In genomic region chr14:76514599-76514998, GRCh38 we compare ENCODE assay signal across 10 cellular contexts.
DNase-seq lines count a peak whose midpoint lies in the region; ATAC-seq, FAIRE-seq and TF ChIP-seq lines count a peak whose summit lies in the region.
"Had no signal": no experiment of that assay in that cellular context is flagged by ENCODE, and none has a peak within 500 bp of the region (broad histone marks: within the 10 kb centered on the region; RNA-seq: fewer than 3 reads in every experiment).

No MANE protein-coding gene starts in this region.

- H3K27ac Mint-ChIP-seq in MCF 10A (ENCODE audit: low read depth, unreplicated experiment) (no peak overlapping the region), T-cell (no peak overlapping the region), T-helper 17 cell (no peak overlapping the region), neural progenitor cell (no peak overlapping the region)
- H3K27ac Mint-ChIP-seq: stimulated activated naive CD8-positive, alpha-beta T cell treated with anti-CD3 and anti-CD28 coated beads, Interleukin-15, amount 100 ng/mL, for 72 hours had no signal

- H3K9me3 ChIP-seq in breast epithelium = no peaks in the 10 kb centered on the region
- H3K9me3 ChIP-seq in T-helper 17 cell (ENCODE audit: control insufficient read depth, low read length, poor library complexity, severe bottlenecking) = no peaks in the 10 kb centered on the region
- H3K9me3 ChIP-seq in neural progenitor cell (ENCODE audit: low read depth) = no peaks in the 10 kb centered on the region

- no peak overlapping the region for H3K27ac ChIP-seq in breast epithelium
- no peak overlapping the region for H3K27ac ChIP-seq in neural progenitor cell

- H3K4me1 ChIP-seq in breast epithelium (no peaks in the 10 kb centered on the region), neural progenitor cell (no peaks in the 10 kb centered on the region)

- BruUV-seq in MCF 10A (replicated peaks; lab: Mats Ljungman, UMichigan) = no TSS peak

- no peaks in the 10 kb centered on the region for H4K20me1 ChIP-seq in neural progenitor cell (ENCODE audit: low read depth)

- peak; percentile 72 for DNase-seq in MCF 10A (ENCODE audit: unreplicated experiment)
- no peak for DNase-seq in breast epithelium (ENCODE audit: low spot score in 2 of 2)
- peak; percentile 40 for DNase-seq in NCI-H1092 (lab: John Stamatoyannopoulos, UW)
- DNase-seq in bronchial epithelial cell (ENCODE audit: low read depth) = peak; percentile 50
- peak; percentile 47 for DNase-seq in urothelium cell line (ENCODE audit: low spot score)
- DNase-seq in T-cell = no peak
- no peak for DNase-seq in T-helper 17 cell
- no peak for DNase-seq in neural progenitor cell (ENCODE audit: low spot score)

- H2AFZ ChIP-seq in neural progenitor cell (replicated peaks) = no peak overlapping the region

- ATAC-seq in T-cell (replicated peaks in 1 of 4) (no peak), T-helper 17 cell (no peak)
- ATAC-seq: stimulated activated naive CD8-positive, alpha-beta T cell treated with anti-CD3 and anti-CD28 coated beads, Interleukin-15, amount 100 ng/mL, for 72 hours had no signal

- H3K36me3 Mint-ChIP-seq in MCF 10A (ENCODE audit: insufficient read depth, unreplicated experiment) (no peaks in the 10 kb centered on the region), T-cell (no peaks in the 10 kb centered on the region), T-helper 17 cell (ENCODE audit: low read depth) (no peaks in the 10 kb centered on the region), neural progenitor cell (no peaks in the 10 kb centered on the region)

- CTCF ChIA-PET in MCF 10A (lab: Yijun Ruan, JAX) = interaction anchor here (0.7 to 5.6 kb wide), 13 partner anchors 10 to 558 kb away, joined by 3 to 70 read pairs (median 3); no protein-coding TSS in a partner anchor
- CTCF ChIA-PET in T-cell (lab: Charles Lee) = no interaction called here

- H3K9me3 Mint-ChIP-seq in MCF 10A (ENCODE audit: unreplicated experiment) (no peaks in the 10 kb centered on the region), T-cell (no peaks in the 10 kb centered on the region), neural progenitor cell (no peaks in the 10 kb centered on the region)
- H3K9me3 Mint-ChIP-seq: stimulated activated naive CD8-positive, alpha-beta T cell treated with anti-CD3 and anti-CD28 coated beads, Interleukin-15, amount 100 ng/mL, for 72 hours had no signal

- POLR2A ChIA-PET in MCF 10A (lab: Yijun Ruan, JAX) (interaction anchor here (3.6 kb wide), 1 partner anchor 36 kb away, joined by 26 read pairs; no protein-coding TSS in a partner anchor), T-cell (lab: Charles Lee) (no interaction called here)

- peaks cover 23% of the 10 kb centered on the region for H3K27me3 Mint-ChIP-seq in MCF 10A (ENCODE audit: insufficient read depth, unreplicated experiment)
- peaks cover 26 to 32% of the 10 kb centered on the region in 2 donors for H3K27me3 Mint-ChIP-seq in T-cell
- H3K27me3 Mint-ChIP-seq in T-helper 17 cell = peaks cover 57% of the 10 kb centered on the region
- H3K27me3 Mint-ChIP-seq in neural progenitor cell (ENCODE audit: insufficient read depth, low read depth) = peaks cover 2% of the 10 kb centered on the region

- no peaks in the 10 kb centered on the region for H3K27me3 ChIP-seq in breast epithelium
- H3K27me3 ChIP-seq in bronchial epithelial cell (ENCODE audit: control insufficient read depth, insufficient read depth, low read length) = peaks cover 2% of the 10 kb centered on the region
- H3K27me3 ChIP-seq in neural progenitor cell = no peaks in the 10 kb centered on the region

- TF ChIP-seq POLR2A in breast epithelium (IDR thresholded peaks at IDR 0.05) = no peak

- H3K9ac ChIP-seq in neural progenitor cell = no peak overlapping the region

- H3K79me2 ChIP-seq in neural progenitor cell (ENCODE audit: low read depth) = no peaks in the 10 kb centered on the region

- peak; percentile 58 for TF ChIP-seq CTCF in MCF 10A (IDR thresholded peaks at IDR 0.05; ENCODE audit: unreplicated experiment)
- TF ChIP-seq CTCF in breast epithelium (IDR thresholded peaks at IDR 0.05) = no peak
- peak; percentile 57 for TF ChIP-seq CTCF in bronchial epithelial cell (IDR thresholded peaks at IDR 0.05; ENCODE audit: insufficient read depth, low read length, severe bottlenecking)
- no peak for TF ChIP-seq CTCF in neural progenitor cell (IDR thresholded peaks at IDR 0.05)

- H3K4me3 ChIP-seq in breast epithelium (no peak overlapping the region), bronchial epithelial cell (ENCODE audit: low read depth, low read length) (no peak overlapping the region), neural progenitor cell (no peak overlapping the region)

- FAIRE-seq in bronchial epithelial cell (lab: Jason Lieb, UNC) (no peak), urothelium cell line (lab: Jason Lieb, UNC) (no peak)
- FAIRE-seq: G401.6 had no signal

- H3K4me1 Mint-ChIP-seq in MCF 10A (ENCODE audit: insufficient read depth, unreplicated experiment) = peaks cover 9% of the 10 kb centered on the region
- H3K4me1 Mint-ChIP-seq in T-cell = no peaks in the 10 kb centered on the region
- H3K4me1 Mint-ChIP-seq in T-helper 17 cell = no peaks in the 10 kb centered on the region
- peaks cover 5% of the 10 kb centered on the region for H3K4me1 Mint-ChIP-seq in neural progenitor cell
- H3K4me1 Mint-ChIP-seq: stimulated activated naive CD8-positive, alpha-beta T cell treated with anti-CD3 and anti-CD28 coated beads, Interleukin-15, amount 100 ng/mL, for 72 hours had no signal

- H3K36me3 ChIP-seq in breast epithelium (no peaks in the 10 kb centered on the region), bronchial epithelial cell (ENCODE audit: control insufficient read depth, insufficient read depth, low read length) (no peaks in the 10 kb centered on the region), neural progenitor cell (no peaks in the 10 kb centered on the region)

- intact Hi-C loops in MCF 10A (cut with micrococcal nuclease) (loop anchor here (1.0 kb wide), 1 partner anchor 131 kb away; no protein-coding TSS in a partner anchor), breast epithelium (cut with DNase I; ENCODE audit: low total_unique reads) (no loop called here)

- H3K4me2 ChIP-seq in neural progenitor cell = no peak overlapping the region

- H3F3A ChIP-seq in neural progenitor cell (ENCODE audit: low read depth) = no peaks in the 10 kb centered on the region

- no peak overlapping the region for H3K4me3 Mint-ChIP-seq in MCF 10A (ENCODE audit: unreplicated experiment)
- no peak overlapping the region for H3K4me3 Mint-ChIP-seq in T-cell
- no peak overlapping the region for H3K4me3 Mint-ChIP-seq in T-helper 17 cell
- no peak overlapping the region for H3K4me3 Mint-ChIP-seq in neural progenitor cell
- H3K4me3 Mint-ChIP-seq: stimulated activated naive CD8-positive, alpha-beta T cell treated with anti-CD3 and anti-CD28 coated beads, Interleukin-15, amount 100 ng/mL, for 72 hours had no signal

Comparison
In these comparisons a context has a peak if more than half of its experiments do, and no peak if none do; other contexts are left out.
1. DNase-seq: peak in MCF 10A (single experiment), NCI-H1092 (single experiment), bronchial epithelial cell (single experiment) and urothelium cell line (single experiment); none in breast epithelium (0 of 2), T-cell (0 of 34), T-helper 17 cell (0 of 3) and neural progenitor cell (single experiment).
2. CTCF ChIP-seq: peak in MCF 10A (single experiment) and bronchial epithelial cell (single experiment); none in breast epithelium (0 of 3) and neural progenitor cell (single experiment).